Comparison of ENCODE assay signal across 12 cellular contexts in genomic region chr2:206245178-206245778, GRCh38. TPM values are rescaled to one million over a fixed set of nuclear protein-coding genes. Genes with fewer than 3 reads are reported as not detected.
DNase-seq lines count a peak whose midpoint lies in the region; ATAC-seq, FAIRE-seq and TF ChIP-seq lines count a peak whose summit lies in the region.
"Had no signal": no experiment of that assay in that cellular context is flagged by ENCODE, and none has a peak within 500 bp of the region (broad histone marks: within the 10 kb centered on the region; RNA-seq: fewer than 3 reads in every experiment).

No MANE protein-coding gene starts in this region.

- intact Hi-C loops in kidney (cut with DNase I) = no loop called here

- DNase-seq in NOMO-1 treated with DMSO at 0.1 percent for 48 hours (lab: John Stamatoyannopoulos, UW; ENCODE audit: unreplicated experiment) = peak; percentile 62
- DNase-seq in NOMO-1 treated with dmso at 0.1 percent for 144 hours (lab: John Stamatoyannopoulos, UW; ENCODE audit: unreplicated experiment) = no peak
- no peak for DNase-seq in type B pancreatic cell (ENCODE audit: extremely low spot score, unreplicated experiment)
- no peak for DNase-seq in kidney
- DNase-seq in HFFc6 = no peak
- DNase-seq in naive thymus-derived CD8-positive, alpha-beta T cell = no peak
- DNase-seq: anterior cingulate cortex, NCI-H1417 treated with DMSO at 0.1 percent for 48 hours had no signal

- no peak overlapping the region for H3K9ac ChIP-seq in kidney (ENCODE audit: low read length in 2 of 2)

- H3K36me3 Mint-ChIP-seq in type B pancreatic cell (no peaks in the 10 kb centered on the region), HFFc6 (ENCODE audit: low read depth) (no peaks in the 10 kb centered on the region)
- H3K36me3 Mint-ChIP-seq in naive thymus-derived CD8-positive, alpha-beta T cell = no peaks in the 10 kb centered on the region

- H3K4me1 Mint-ChIP-seq in type B pancreatic cell (ENCODE audit: unreplicated experiment) = peaks cover 11% of the 10 kb centered on the region
- H3K4me1 Mint-ChIP-seq in HFFc6 (ENCODE audit: low read depth) = no peaks in the 10 kb centered on the region
- H3K4me1 Mint-ChIP-seq in naive thymus-derived CD8-positive, alpha-beta T cell = peaks cover 0 to 18% (median 2%) of the 10 kb centered on the region in 4 donors

- no peaks in the 10 kb centered on the region for H3K36me3 ChIP-seq in kidney (ENCODE audit: control insufficient read depth in 1 of 2, insufficient read depth in 2 of 2, low read length in 2 of 2)

- no peak overlapping the region for H3K27ac ChIP-seq in kidney (ENCODE audit: low read depth in 2 of 2, low read length in 2 of 2)
- H3K27ac ChIP-seq: HL-60 had no signal

- no peak for FAIRE-seq in kidney (lab: Jason Lieb, UNC)
- FAIRE-seq: endothelial cell of umbilical vein had no signal

- no peaks in the 10 kb centered on the region for H3K9me3 ChIP-seq in kidney (ENCODE audit: control insufficient read depth in 1 of 2, low read length in 2 of 2)

- peak overlapping the region; percentile 95 for H3K27ac Mint-ChIP-seq in type B pancreatic cell
- no peak overlapping the region for H3K27ac Mint-ChIP-seq in HFFc6
- H3K27ac Mint-ChIP-seq in naive thymus-derived CD8-positive, alpha-beta T cell = no peak overlapping the region

- H3K27me3 Mint-ChIP-seq in type B pancreatic cell (no peaks in the 10 kb centered on the region), HFFc6 (ENCODE audit: insufficient read depth) (peaks cover 5% of the 10 kb centered on the region; the same call in 1 of the 2 replicates)
- H3K27me3 Mint-ChIP-seq in naive thymus-derived CD8-positive, alpha-beta T cell = peaks cover 7 to 53% (median 26%) of the 10 kb centered on the region in 5 donors

- H3K9me3 Mint-ChIP-seq in type B pancreatic cell (no peaks in the 10 kb centered on the region), HFFc6 (no peaks in the 10 kb centered on the region)
- peaks cover 0 to 3% (median 0%) of the 10 kb centered on the region in 9 donors for H3K9me3 Mint-ChIP-seq in naive thymus-derived CD8-positive, alpha-beta T cell

- H3K4me1 ChIP-seq in kidney (ENCODE audit: control insufficient read depth in 1 of 2, insufficient read depth in 1 of 2, low read depth in 1 of 2, low read length in 2 of 2) = no peaks in the 10 kb centered on the region

- TF ChIP-seq CTCF in type B pancreatic cell (conservative IDR thresholded peaks at IDR 0.05) = no peak
- TF ChIP-seq CTCF in kidney (IDR thresholded peaks at IDR 0.05; ENCODE audit: borderline replicate concordance, extremely low read depth, insufficient read depth) = no peak
- TF ChIP-seq CTCF in HFFc6 (IDR thresholded peaks at IDR 0.05) = no peak

- ATAC-seq in HG02588 (IDR thresholded peaks at IDR 0.05; ENCODE audit: unreplicated experiment) (peak; percentile 39), HG03565 (IDR thresholded peaks at IDR 0.05; ENCODE audit: unreplicated experiment) (peak; percentile 41)
- ATAC-seq in naive thymus-derived CD8-positive, alpha-beta T cell = no peak

- H3K4me3 ChIP-seq in kidney (ENCODE audit: low read length in 2 of 2) = no peak overlapping the region

- POLR2A ChIA-PET in naive thymus-derived CD8-positive, alpha-beta T cell (lab: Charles Lee) = no interaction called here

- H3K4me3 Mint-ChIP-seq in type B pancreatic cell (no peak overlapping the region), HFFc6 (no peak overlapping the region)
- peak overlapping the region in 1 of 10 donors; percentile 2 for H3K4me3 Mint-ChIP-seq in naive thymus-derived CD8-positive, alpha-beta T cell

RNA-seq across cellular contexts. Expression of gene ZDBF2, which starts 29.2 kb away (rescaled TPM):
- total RNA-seq in type B pancreatic cell (ENCODE audit: low replicate concordance) (28.3 and 35.1 TPM in 2 replicates), kidney (10.5 TPM)
- polyA plus RNA-seq in kidney (ENCODE audit: insufficient read depth, low read depth, low replicate concordance) = 0.90 TPM
- 10 to 100 TPM; 11.4 to 15.4 (median 12.9) TPM for total RNA-seq in HFFc6 (2021; fragmentation: NEBNext Ultra II Directional; extraction: Animal tissue kit (Norgen Biotek cat#: 25700))
- total RNA-seq in naive thymus-derived CD8-positive, alpha-beta T cell = 10 to 100 TPM; 15.4 to 15.8 TPM
- 1 to 10 TPM; 2.7 to 5.2 (median 3.3) TPM for polyA plus RNA-seq in naive thymus-derived CD8-positive, alpha-beta T cell

Comparison
In these comparisons a context has a peak if more than half of its experiments do, and no peak if none do; other contexts are left out.
1. ATAC-seq: peak in HG02588 (single experiment) and HG03565 (single experiment); none in naive thymus-derived CD8-positive, alpha-beta T cell (0 of 2).